2 cellular contexts compared by ENCODE assay signal in the genomic region with DNA sequence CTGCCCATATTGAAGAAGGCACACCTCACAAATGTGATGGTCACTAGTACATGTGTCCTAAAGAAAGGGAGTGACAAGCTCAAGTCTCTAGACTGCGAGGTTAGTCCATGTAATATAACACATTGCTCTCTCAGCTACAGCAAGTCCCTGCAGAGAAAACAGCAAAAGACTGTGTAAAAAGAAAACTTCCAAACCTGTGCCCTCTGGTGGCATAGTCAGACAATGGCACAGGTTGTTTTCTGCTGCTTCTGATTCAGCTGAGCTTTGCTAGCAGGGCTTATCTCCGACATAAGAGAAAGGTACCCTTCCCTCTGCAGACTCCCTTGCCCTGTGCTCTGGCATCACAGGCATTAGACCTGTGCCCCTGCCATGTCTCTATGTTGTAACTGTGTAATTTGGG.
TF ChIP-seq lines count a peak whose summit lies in the region.

No MANE protein-coding gene starts in this region.

TF ChIP-seq in GM12878, 131 proteins besides CTCF, POLR2A, EP300 and RAD21 (continued from another document):
- TF ChIP-seq CEBPZ (IDR thresholded peaks at IDR 0.05; ENCODE audit: low read depth, low read length) (no peak), CREM (IDR thresholded peaks at IDR 0.05; ENCODE audit: low read depth) (no peak), MYC (IDR thresholded peaks at IDR 0.05; ENCODE audit: insufficient read depth, insufficient read length, insufficient replicate concordance, low read length, severe bottlenecking) (no peak), KLF5 (IDR thresholded peaks at IDR 0.05; ENCODE audit: partially characterized antibody) (no peak), PRDM15 (CRISPR knock-in tag; IDR thresholded peaks at IDR 0.05) (no peak), TCF7 (IDR thresholded peaks at IDR 0.05; ENCODE audit: borderline replicate concordance) (no peak)
- TF ChIP-seq, protein P1, sequence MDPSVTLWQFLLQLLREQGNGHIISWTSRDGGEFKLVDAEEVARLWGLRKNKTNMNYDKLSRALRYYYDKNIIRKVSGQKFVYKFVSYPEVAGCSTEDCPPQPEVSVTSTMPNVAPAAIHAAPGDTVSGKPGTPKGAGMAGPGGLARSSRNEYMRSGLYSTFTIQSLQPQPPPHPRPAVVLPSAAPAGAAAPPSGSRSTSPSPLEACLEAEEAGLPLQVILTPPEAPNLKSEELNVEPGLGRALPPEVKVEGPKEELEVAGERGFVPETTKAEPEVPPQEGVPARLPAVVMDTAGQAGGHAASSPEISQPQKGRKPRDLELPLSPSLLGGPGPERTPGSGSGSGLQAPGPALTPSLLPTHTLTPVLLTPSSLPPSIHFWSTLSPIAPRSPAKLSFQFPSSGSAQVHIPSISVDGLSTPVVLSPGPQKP (IDR thresholded peaks at IDR 0.05; ENCODE audit: low read depth, low read length) = no peak
TF ChIP-seq in GM12878: peak in this region for 0.

TF ChIP-seq in liver, 16 proteins besides CTCF, POLR2A, EP300 and RAD21 (continued from another document):
- TF ChIP-seq RXRA (IDR thresholded peaks at IDR 0.05) (no peak), ATF3 (IDR thresholded peaks at IDR 0.05) (no peak)
